23 cellular contexts compared by ENCODE assay signal in the genomic region with DNA sequence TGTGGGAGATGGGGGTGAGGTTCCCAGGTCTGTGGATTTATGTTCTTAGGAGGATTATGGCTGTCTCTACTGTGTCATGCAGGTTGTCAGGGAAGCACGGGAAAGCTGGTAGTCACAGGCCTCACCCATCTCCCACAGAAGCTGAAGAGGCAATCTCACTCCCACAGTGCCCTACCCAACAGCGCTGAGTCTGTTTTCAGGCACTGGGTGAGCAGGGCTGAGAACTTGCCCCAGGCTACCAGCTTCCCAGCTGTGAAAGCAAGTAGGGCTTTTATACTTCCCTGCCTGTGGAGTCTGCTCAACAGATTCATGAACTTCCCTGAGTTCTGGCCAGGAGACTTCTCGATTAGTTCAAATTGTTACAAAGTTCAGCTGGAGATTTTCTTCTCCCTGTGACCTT.
"Had no signal": no experiment of that assay in that cellular context is flagged by ENCODE, and none has a peak within 500 bp of the region (broad histone marks: within the 10 kb centered on the region; RNA-seq: fewer than 3 reads in every experiment).

No MANE protein-coding gene starts in this region.

- H3K4me2 ChIP-seq: smooth muscle cell had no signal

- H3K4me1 ChIP-seq: gastroesophageal sphincter, left lung, lower lobe of right lung, right atrium auricular region, suprapubic skin, tibial nerve had no signal

- H3K27me3 ChIP-seq: gastroesophageal sphincter, left lung, right atrium auricular region, suprapubic skin, tibial nerve had no signal

- H3K4me3 ChIP-seq: gastroesophageal sphincter, left lung, lower lobe of right lung, mucosa of descending colon, right atrium auricular region, smooth muscle cell, suprapubic skin, tibial nerve had no signal

- H3K9me3 ChIP-seq: mucosa of descending colon had no signal

- H3K36me3 ChIP-seq: gastroesophageal sphincter, left lung, lower lobe of right lung, right atrium auricular region, suprapubic skin, tibial nerve had no signal

- H3K27ac ChIP-seq: epithelial cell of prostate, gastroesophageal sphincter, left lung, lower lobe of right lung, right atrium auricular region, tibial nerve had no signal

- DNase-seq: activated CD4-positive, alpha-beta T cell treated with anti-CD3 and anti-CD28 coated beads for 48 hours; activated CD4-positive, alpha-beta T cell treated with anti-CD3 and anti-CD28 coated beads, Interleukin-2, amount 50 U/mL, for 48 hours; activated CD8-positive, alpha-beta memory T cell treated with anti-CD3 and anti-CD28 coated beads, Interleukin-2, amount 50 U/mL, for 4 hours; activated naive CD8-positive, alpha-beta T cell treated with anti-CD3 and anti-CD28 coated beads, Interleukin-2, amount 50 U/mL, for 24 hours; activated T-cell treated with anti-CD3 and anti-CD28 coated beads, Interleukin-2, amount 50 U/mL, for 24 hours; amygdala; dermis blood vessel endothelial cell; effector CD4-positive, alpha-beta T cell; head of caudate nucleus; hippocampal formation; left lung; lower lobe of right lung; mesendoderm; mucosa of descending colon; stimulated activated CD4-positive, alpha-beta T cell treated with anti-CD3 and anti-CD28 coated beads, Interleukin-1b, Interleukin-23, amount 100 ng/mL, for 48 hours; stimulated activated CD4-positive, alpha-beta T cell treated with anti-CD3 and anti-CD28 coated beads, Interleukin-4, amount 100 ng/mL, for 4 hours; stimulated activated naive CD4-positive, alpha-beta T cell had no signal
